In genomic region chr2:72744049-72744448, GRCh38 we compare ENCODE assay signal across 2 cellular contexts.
A peak's percentile ranks its signal among the peaks of the same experiment; 100 is the strongest.
TF ChIP-seq lines count a peak whose summit lies in the region.

No MANE protein-coding gene starts in this region.

TF ChIP-seq in SK-N-SH, 30 proteins besides CTCF, POLR2A, EP300 and RAD21:
- TF ChIP-seq, protein P1, sequence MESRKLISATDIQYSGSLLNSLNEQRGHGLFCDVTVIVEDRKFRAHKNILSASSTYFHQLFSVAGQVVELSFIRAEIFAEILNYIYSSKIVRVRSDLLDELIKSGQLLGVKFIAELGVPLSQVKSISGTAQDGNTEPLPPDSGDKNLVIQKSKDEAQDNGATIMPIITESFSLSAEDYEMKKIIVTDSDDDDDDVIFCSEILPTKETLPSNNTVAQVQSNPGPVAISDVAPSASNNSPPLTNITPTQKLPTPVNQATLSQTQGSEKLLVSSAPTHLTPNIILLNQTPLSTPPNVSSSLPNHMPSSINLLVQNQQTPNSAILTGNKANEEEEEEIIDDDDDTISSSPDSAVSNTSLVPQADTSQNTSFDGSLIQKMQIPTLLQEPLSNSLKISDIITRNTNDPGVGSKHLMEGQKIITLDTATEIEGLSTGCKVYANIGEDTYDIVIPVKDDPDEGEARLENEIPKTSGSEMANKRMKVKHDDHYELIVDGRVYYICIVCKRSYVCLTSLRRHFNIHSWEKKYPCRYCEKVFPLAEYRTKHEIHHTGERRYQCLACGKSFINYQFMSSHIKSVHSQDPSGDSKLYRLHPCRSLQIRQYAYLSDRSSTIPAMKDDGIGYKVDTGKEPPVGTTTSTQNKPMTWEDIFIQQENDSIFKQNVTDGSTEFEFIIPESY (IDR thresholded peaks at IDR 0.05; ENCODE audit: borderline replicate concordance, low read depth): no peak
- TF ChIP-seq RFX5 (IDR thresholded peaks at IDR 0.05; ENCODE audit: low read length): peak; percentile 66; the same call in 1 of the 2 replicates
- TF ChIP-seq MEF2A (IDR thresholded peaks at IDR 0.05; ENCODE audit: borderline replicate concordance, low read depth): no peak

TF ChIP-seq in SK-N-SH treated with all-trans-retinoic acid at 6 μM for 48 hours, 23 proteins besides CTCF, POLR2A, EP300 and RAD21 (continued from another document):
- TF ChIP-seq, protein P2, sequence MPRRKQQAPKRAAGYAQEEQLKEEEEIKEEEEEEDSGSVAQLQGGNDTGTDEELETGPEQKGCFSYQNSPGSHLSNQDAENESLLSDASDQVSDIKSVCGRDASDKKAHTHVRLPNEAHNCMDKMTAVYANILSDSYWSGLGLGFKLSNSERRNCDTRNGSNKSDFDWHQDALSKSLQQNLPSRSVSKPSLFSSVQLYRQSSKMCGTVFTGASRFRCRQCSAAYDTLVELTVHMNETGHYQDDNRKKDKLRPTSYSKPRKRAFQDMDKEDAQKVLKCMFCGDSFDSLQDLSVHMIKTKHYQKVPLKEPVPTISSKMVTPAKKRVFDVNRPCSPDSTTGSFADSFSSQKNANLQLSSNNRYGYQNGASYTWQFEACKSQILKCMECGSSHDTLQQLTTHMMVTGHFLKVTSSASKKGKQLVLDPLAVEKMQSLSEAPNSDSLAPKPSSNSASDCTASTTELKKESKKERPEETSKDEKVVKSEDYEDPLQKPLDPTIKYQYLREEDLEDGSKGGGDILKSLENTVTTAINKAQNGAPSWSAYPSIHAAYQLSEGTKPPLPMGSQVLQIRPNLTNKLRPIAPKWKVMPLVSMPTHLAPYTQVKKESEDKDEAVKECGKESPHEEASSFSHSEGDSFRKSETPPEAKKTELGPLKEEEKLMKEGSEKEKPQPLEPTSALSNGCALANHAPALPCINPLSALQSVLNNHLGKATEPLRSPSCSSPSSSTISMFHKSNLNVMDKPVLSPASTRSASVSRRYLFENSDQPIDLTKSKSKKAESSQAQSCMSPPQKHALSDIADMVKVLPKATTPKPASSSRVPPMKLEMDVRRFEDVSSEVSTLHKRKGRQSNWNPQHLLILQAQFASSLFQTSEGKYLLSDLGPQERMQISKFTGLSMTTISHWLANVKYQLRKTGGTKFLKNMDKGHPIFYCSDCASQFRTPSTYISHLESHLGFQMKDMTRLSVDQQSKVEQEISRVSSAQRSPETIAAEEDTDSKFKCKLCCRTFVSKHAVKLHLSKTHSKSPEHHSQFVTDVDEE (CRISPR knock-in tag; IDR thresholded peaks at IDR 0.05): no peak
- TF ChIP-seq, protein P3, sequence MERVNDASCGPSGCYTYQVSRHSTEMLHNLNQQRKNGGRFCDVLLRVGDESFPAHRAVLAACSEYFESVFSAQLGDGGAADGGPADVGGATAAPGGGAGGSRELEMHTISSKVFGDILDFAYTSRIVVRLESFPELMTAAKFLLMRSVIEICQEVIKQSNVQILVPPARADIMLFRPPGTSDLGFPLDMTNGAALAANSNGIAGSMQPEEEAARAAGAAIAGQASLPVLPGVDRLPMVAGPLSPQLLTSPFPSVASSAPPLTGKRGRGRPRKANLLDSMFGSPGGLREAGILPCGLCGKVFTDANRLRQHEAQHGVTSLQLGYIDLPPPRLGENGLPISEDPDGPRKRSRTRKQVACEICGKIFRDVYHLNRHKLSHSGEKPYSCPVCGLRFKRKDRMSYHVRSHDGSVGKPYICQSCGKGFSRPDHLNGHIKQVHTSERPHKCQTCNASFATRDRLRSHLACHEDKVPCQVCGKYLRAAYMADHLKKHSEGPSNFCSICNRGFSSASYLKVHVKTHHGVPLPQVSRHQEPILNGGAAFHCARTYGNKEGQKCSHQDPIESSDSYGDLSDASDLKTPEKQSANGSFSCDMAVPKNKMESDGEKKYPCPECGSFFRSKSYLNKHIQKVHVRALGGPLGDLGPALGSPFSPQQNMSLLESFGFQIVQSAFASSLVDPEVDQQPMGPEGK (CRISPR knock-in tag; IDR thresholded peaks at IDR 0.05; ENCODE audit: borderline replicate concordance): no peak
- TF ChIP-seq, protein P4, sequence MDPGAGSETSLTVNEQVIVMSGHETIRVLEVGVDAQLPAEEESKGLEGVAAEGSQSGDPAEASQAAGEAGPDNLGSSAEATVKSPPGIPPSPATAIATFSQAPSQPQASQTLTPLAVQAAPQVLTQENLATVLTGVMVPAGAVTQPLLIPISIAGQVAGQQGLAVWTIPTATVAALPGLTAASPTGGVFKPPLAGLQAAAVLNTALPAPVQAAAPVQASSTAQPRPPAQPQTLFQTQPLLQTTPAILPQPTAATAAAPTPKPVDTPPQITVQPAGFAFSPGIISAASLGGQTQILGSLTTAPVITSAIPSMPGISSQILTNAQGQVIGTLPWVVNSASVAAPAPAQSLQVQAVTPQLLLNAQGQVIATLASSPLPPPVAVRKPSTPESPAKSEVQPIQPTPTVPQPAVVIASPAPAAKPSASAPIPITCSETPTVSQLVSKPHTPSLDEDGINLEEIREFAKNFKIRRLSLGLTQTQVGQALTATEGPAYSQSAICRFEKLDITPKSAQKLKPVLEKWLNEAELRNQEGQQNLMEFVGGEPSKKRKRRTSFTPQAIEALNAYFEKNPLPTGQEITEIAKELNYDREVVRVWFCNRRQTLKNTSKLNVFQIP (CRISPR knock-in tag; IDR thresholded peaks at IDR 0.05; ENCODE audit: borderline replicate concordance, low read depth): no peak
- TF ChIP-seq PPARA (CRISPR knock-in tag; IDR thresholded peaks at IDR 0.05; ENCODE audit: borderline replicate concordance) (no peak), RARB (CRISPR knock-in tag; IDR thresholded peaks at IDR 0.05) (no peak), OSR1 (CRISPR knock-in tag; IDR thresholded peaks at IDR 0.05) (no peak), ZNF8 (CRISPR knock-in tag; IDR thresholded peaks at IDR 0.05) (no peak), ARNTL (CRISPR knock-in tag; IDR thresholded peaks at IDR 0.05; ENCODE audit: borderline replicate concordance, low read depth) (no peak), ZC3H10 (CRISPR knock-in tag; IDR thresholded peaks at IDR 0.05) (no peak), ZNF565 (CRISPR knock-in tag; conservative IDR thresholded peaks at IDR 0.05; ENCODE audit: low read depth) (no peak), CSDC2 (CRISPR knock-in tag; IDR thresholded peaks at IDR 0.05) (no peak), TOX (CRISPR knock-in tag; IDR thresholded peaks at IDR 0.05; ENCODE audit: borderline replicate concordance) (no peak), ZFP30 (CRISPR knock-in tag; IDR thresholded peaks at IDR 0.05) (no peak), ZNF70 (CRISPR knock-in tag; IDR thresholded peaks at IDR 0.05) (no peak), ESRRG (CRISPR knock-in tag; IDR thresholded peaks at IDR 0.05) (no peak)
- TF ChIP-seq, protein P5, sequence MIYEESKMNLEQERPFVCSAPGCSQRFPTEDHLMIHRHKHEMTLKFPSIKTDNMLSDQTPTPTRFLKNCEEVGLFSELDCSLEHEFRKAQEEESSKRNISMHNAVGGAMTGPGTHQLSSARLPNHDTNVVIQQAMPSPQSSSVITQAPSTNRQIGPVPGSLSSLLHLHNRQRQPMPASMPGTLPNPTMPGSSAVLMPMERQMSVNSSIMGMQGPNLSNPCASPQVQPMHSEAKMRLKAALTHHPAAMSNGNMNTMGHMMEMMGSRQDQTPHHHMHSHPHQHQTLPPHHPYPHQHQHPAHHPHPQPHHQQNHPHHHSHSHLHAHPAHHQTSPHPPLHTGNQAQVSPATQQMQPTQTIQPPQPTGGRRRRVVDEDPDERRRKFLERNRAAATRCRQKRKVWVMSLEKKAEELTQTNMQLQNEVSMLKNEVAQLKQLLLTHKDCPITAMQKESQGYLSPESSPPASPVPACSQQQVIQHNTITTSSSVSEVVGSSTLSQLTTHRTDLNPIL (CRISPR knock-in tag; IDR thresholded peaks at IDR 0.05; ENCODE audit: low read depth): no peak
TF ChIP-seq in SK-N-SH treated with all-trans-retinoic acid at 6 μM for 48 hours: peak in this region for 0.
